In genomic region chr19:55085923-55086715, GRCh38 we compare ENCODE assay signal across 12 cellular contexts. TPM values are rescaled to one million over a fixed set of nuclear protein-coding genes. Genes with fewer than 3 reads are reported as not detected.
A peak's percentile ranks its signal among the peaks of the same experiment; 100 is the strongest.
DNase-seq lines count a peak whose midpoint lies in the region; ATAC-seq and TF ChIP-seq lines count a peak whose summit lies in the region.
"Had no signal": no experiment of that assay in that cellular context is flagged by ENCODE, and none has a peak within 500 bp of the region (broad histone marks: within the 10 kb centered on the region; RNA-seq: fewer than 3 reads in every experiment).

No MANE protein-coding gene starts in this region.

- WGBS in esophagus, 2 donors, result 34 to 41% methylated on average over 29 to 35 of the region's 35 CpGs
- WGBS in urinary bladder, result 24% methylated on average over 34 of the region's 35 CpGs

- H3K4me3 ChIP-seq in left ventricle myocardium inferior (peak overlapping the region; percentile 70), esophagus (ENCODE audit: low read depth in 1 of 2, low read length in 2 of 2) (peak overlapping the region; percentile 32 to 45), urinary bladder (ENCODE audit: low read depth, low read length) (peak overlapping the region; percentile 23)

- H3K9me3 ChIP-seq in left ventricle myocardium inferior (replicated peaks), result no peaks in the 10 kb centered on the region
- peaks cover 0 to 10% of the 10 kb centered on the region in 2 donors for H3K9me3 ChIP-seq in esophagus (ENCODE audit: control insufficient read depth in 2 of 2, insufficient read depth in 1 of 2, low read depth in 1 of 2, low read length in 1 of 2)

- BruUV-seq in Calu3 (replicated peaks; lab: Mats Ljungman, UMichigan), result no TSS peak

- peaks cover 3% of the 10 kb centered on the region for H3K9me3 Mint-ChIP-seq in nephron
- H3K9me3 Mint-ChIP-seq in Calu3 (ENCODE audit: low read depth, unreplicated experiment), result no peaks in the 10 kb centered on the region
- H3K9me3 Mint-ChIP-seq: activated naive CD8-positive, alpha-beta T cell treated with anti-CD3 and anti-CD28 coated beads, Interleukin-2, amount 10 ng/mL, durations not matched to agents 7 days and 5 days; stimulated activated effector memory CD8-positive, alpha-beta T cell treated with anti-CD3 and anti-CD28 coated beads, Interleukin-12 subunit alpha, Interleukin-12 subunit beta, amount 100 ng/mL, for 72 hours had no signal

- H3K27ac ChIP-seq in left ventricle myocardium inferior (replicated peaks) (peak overlapping the region; percentile 64), esophagus (ENCODE audit: low read depth in 2 of 2, low read length in 1 of 2) (peak overlapping the region in 1 of 2 donors; percentile 18), urinary bladder (ENCODE audit: low read depth) (no peak overlapping the region)

- H3K36me3 Mint-ChIP-seq in nephron (ENCODE audit: low read depth) (peaks cover 9% of the 10 kb centered on the region), Calu3 (ENCODE audit: insufficient read depth, unreplicated experiment) (peaks cover 70% of the 10 kb centered on the region)

- H3K27ac Mint-ChIP-seq in nephron, result no peak overlapping the region
- no peak overlapping the region for H3K27ac Mint-ChIP-seq in Calu3 (ENCODE audit: unreplicated experiment)
- H3K27ac Mint-ChIP-seq: activated naive CD8-positive, alpha-beta T cell treated with anti-CD3 and anti-CD28 coated beads, Interleukin-2, amount 10 ng/mL, durations not matched to agents 7 days and 5 days; CD14-positive monocyte; stimulated activated effector memory CD8-positive, alpha-beta T cell treated with anti-CD3 and anti-CD28 coated beads, Interleukin-12 subunit alpha, Interleukin-12 subunit beta, amount 100 ng/mL, for 72 hours had no signal

- TF ChIP-seq CTCF in left ventricle myocardium inferior (IDR thresholded peaks at IDR 0.05; ENCODE audit: borderline replicate concordance), result no peak
- no peak for TF ChIP-seq CTCF in nephron (IDR thresholded peaks at IDR 0.05; ENCODE audit: unreplicated experiment in 3 of 3)
- TF ChIP-seq CTCF in Calu3 (IDR thresholded peaks at IDR 0.05; ENCODE audit: unreplicated experiment), result no peak

- peak overlapping the region; percentile 62 to 69 (median 67) for H3K4me3 Mint-ChIP-seq in nephron
- no peak overlapping the region for H3K4me3 Mint-ChIP-seq in Calu3 (ENCODE audit: low read depth, unreplicated experiment)

- DNase-seq in left ventricle myocardium inferior (no peak), Right ventricle myocardium superior (no peak), Calu3 (no peak), occipital lobe (lab: John Stamatoyannopoulos, UW) (no peak), pons (ENCODE audit: low spot score) (no peak)

- H3K27me3 ChIP-seq in left ventricle myocardium inferior (ENCODE audit: low read depth), result peaks cover 56% of the 10 kb centered on the region
- no peaks in the 10 kb centered on the region for H3K27me3 ChIP-seq in esophagus (ENCODE audit: control insufficient read depth in 1 of 2, insufficient read depth in 2 of 2, low read length in 2 of 2)

- H3K4me1 Mint-ChIP-seq in nephron, result peaks cover 17% of the 10 kb centered on the region
- no peaks in the 10 kb centered on the region for H3K4me1 Mint-ChIP-seq in Calu3 (ENCODE audit: low read depth, unreplicated experiment)

- ATAC-seq in Right ventricle myocardium superior (ENCODE audit: poor library complexity), result no peak

- H3K4me1 ChIP-seq in left ventricle myocardium inferior (peaks cover 47% of the 10 kb centered on the region), esophagus (ENCODE audit: control insufficient read depth in 2 of 2, insufficient read depth in 2 of 2, low read length in 1 of 2) (peaks cover 0 to 22% of the 10 kb centered on the region in 2 donors), urinary bladder (ENCODE audit: insufficient read depth) (peaks cover 3% of the 10 kb centered on the region)

- H3K27me3 Mint-ChIP-seq in nephron (ENCODE audit: low read depth) (peaks cover 76% of the 10 kb centered on the region), Calu3 (ENCODE audit: unreplicated experiment) (no peaks in the 10 kb centered on the region)

- intact Hi-C loops in left ventricle myocardium inferior (cut with micrococcal nuclease) (no loop called here), Right ventricle myocardium superior (cut with DNase I) (no loop called here), Calu3 (cut with micrococcal nuclease; ENCODE audit: unreplicated experiment) (no loop called here)

- peaks cover 8% of the 10 kb centered on the region for H3K36me3 ChIP-seq in left ventricle myocardium inferior
- peaks cover under 1 to 5% of the 10 kb centered on the region in 2 donors for H3K36me3 ChIP-seq in esophagus (ENCODE audit: control insufficient read depth in 2 of 2, insufficient read depth in 2 of 2, low read length in 1 of 2)
- peaks cover 3% of the 10 kb centered on the region for H3K36me3 ChIP-seq in urinary bladder (ENCODE audit: insufficient read depth)

- CTCF ChIA-PET in Calu3 (lab: Charles Lee), result no interaction called here

RNA-seq across cellular contexts. Expression of gene EPS8L1, which starts 10.4 kb away (rescaled TPM):
- total RNA-seq in left ventricle myocardium inferior, result 0.88 TPM
- total RNA-seq in Right ventricle myocardium superior, result 0.83 TPM
- polyA plus RNA-seq in esophagus, result 1,000 to 10,000 TPM in 1 of 2 donors, 100 to 1,000 TPM in 1; 578 to 1,427 TPM
- 3.0 TPM for total RNA-seq in urinary bladder
- 8.1 TPM for polyA plus RNA-seq in urinary bladder
- total RNA-seq in Calu3 (2022), result 97.3 and 147 TPM in 2 replicates
- 0.62 TPM for total RNA-seq in occipital lobe

RNA-seq across cellular contexts. Expression of gene RDH13, which starts 23.2 kb away (rescaled TPM):
- 53.8 TPM for total RNA-seq in left ventricle myocardium inferior
- total RNA-seq in Right ventricle myocardium superior, result 45.6 TPM
- polyA plus RNA-seq in esophagus, result 10 to 100 TPM; 32.5 to 60.6 TPM
- total RNA-seq in urinary bladder, result 15.0 TPM
- 12.4 TPM for polyA plus RNA-seq in urinary bladder
- total RNA-seq in Calu3 (2022), result 50.1 and 54.5 TPM in 2 replicates
- 15.0 TPM for total RNA-seq in occipital lobe

RNA-seq across cellular contexts. Expression of gene PPP1R12C, which starts 31.3 kb away (rescaled TPM):
- total RNA-seq in left ventricle myocardium inferior, result 228 TPM
- total RNA-seq in Right ventricle myocardium superior, result 126 TPM
- polyA plus RNA-seq in esophagus, result 100 to 1,000 TPM in 1 of 2 donors, 10 to 100 TPM in 1; 77.7 to 100 TPM
- 24.8 TPM for total RNA-seq in urinary bladder
- polyA plus RNA-seq in urinary bladder, result 219 TPM
- total RNA-seq in Calu3 (2022), result 140 and 151 TPM in 2 replicates
- 20.7 TPM for total RNA-seq in occipital lobe

RNA-seq across cellular contexts. Expression of gene GP6, which starts 48.1 kb away (rescaled TPM):
- total RNA-seq in left ventricle myocardium inferior, result 0.30 TPM
- 0.48 TPM for total RNA-seq in Right ventricle myocardium superior
- 1 to 10 TPM in 1 of 2 donors, under 1 TPM in 1; 0.45 to 1.6 TPM for polyA plus RNA-seq in esophagus
- total RNA-seq in urinary bladder, result not detected
- 0.16 TPM for polyA plus RNA-seq in urinary bladder
- 1.3 and 1.9 TPM in 2 replicates for total RNA-seq in Calu3 (2022)
- 0.47 TPM for total RNA-seq in occipital lobe
- total RNA-seq: pulmonary artery endothelial cell had no signal

Comparison
In these comparisons a context has a peak if more than half of its experiments do, and no peak if none do; other contexts are left out.
1. RNA of gene EPS8L1, which starts 10.4 kb away (total RNA-seq): 97.3 to 147 TPM in Calu3; 3.0 TPM in urinary bladder (single experiment), 0.88 TPM in left ventricle myocardium inferior (single experiment), 0.83 TPM in Right ventricle myocardium superior (single experiment) and 0.62 TPM in occipital lobe (single experiment); every median in the first group is over 10 times any median in the second.
2. Peak in every context shown above with its lines, with median percentiles within 50 percentile points of each other: H3K4me3 ChIP-seq.